In genomic region chr1:161612322-161613141, GRCh38 we compare ENCODE assay signal across 1 cellular context.
A peak's percentile ranks its signal among the peaks of the same experiment; 100 is the strongest.
TF ChIP-seq lines count a peak whose summit lies in the region.
"Not testable (repeated sequence)": the region's sequence is repeated elsewhere in the genome, so short reads cannot be mapped to it uniquely, and the experiment has no call there.

No MANE protein-coding gene starts in this region.

TF ChIP-seq in K562, 482 proteins besides CTCF, POLR2A, EP300 and RAD21 (continued from another document):
- TF ChIP-seq ZNF740 (CRISPR knock-in tag; IDR thresholded peaks at IDR 0.05) (0 out of 2 replicates have a peak, but pooled peaks have one; percentile 16), HNRNPLL (IDR thresholded peaks at IDR 0.05; ENCODE audit: low read depth, low read length, poor library complexity, severe bottlenecking) (peak; percentile 85), ZBED1 (IDR thresholded peaks at IDR 0.05) (0 out of 2 replicates have a peak, but pooled peaks have one; percentile 33), MEF2D (tag; conservative IDR thresholded peaks at IDR 0.05; ENCODE audit: low read depth) (peak; percentile 92), DNMT1 (IDR thresholded peaks at IDR 0.05) (peak; percentile 66; the same call in 1 of the 2 replicates), ZBTB8A (IDR thresholded peaks at IDR 0.05; ENCODE audit: partially characterized antibody) (peak; percentile 77), NCOA2 (IDR thresholded peaks at IDR 0.05; ENCODE audit: partially characterized antibody in 2 of 2) (peak in 1 of 2 experiments; percentile 45), ATF1 (tag; IDR thresholded peaks at IDR 0.05) (peak; percentile 70), MTA3 (IDR thresholded peaks at IDR 0.05; ENCODE audit: borderline replicate concordance) (peak; percentile 80), EP400 (IDR thresholded peaks at IDR 0.05) (peak; percentile 52; the same call in 1 of the 2 replicates), GTF2E2 (tag; IDR thresholded peaks at IDR 0.05) (peak; percentile 63), GABPB1 (CRISPR knock-in tag; IDR thresholded peaks at IDR 0.05) (peak; percentile 17; the same call in 1 of the 2 replicates), FOXJ2 (tag; IDR thresholded peaks at IDR 0.05) (peak; percentile 75; the same call in 1 of the 2 replicates), RB1 (IDR thresholded peaks at IDR 0.05; ENCODE audit: low read depth) (peak; percentile 77), RBFOX2 (IDR thresholded peaks at IDR 0.05; ENCODE audit: low read depth, low read length) (peak; percentile 76), SP1 (CRISPR knock-in tag; IDR thresholded peaks at IDR 0.05) (peak; percentile 82), PBX2 (tag; conservative IDR thresholded peaks at IDR 0.05; ENCODE audit: low read depth) (peak; percentile 52), CCNT2 (IDR thresholded peaks at IDR 0.05; ENCODE audit: borderline replicate concordance, extremely low read depth, insufficient read length, low read depth, low read length) (peak; percentile 25), ZBTB2 (IDR thresholded peaks at IDR 0.05) (peak; percentile 66), KDM2B (CRISPR knock-in tag; IDR thresholded peaks at IDR 0.05) (0 out of 2 replicates have a peak, but pooled peaks have one; percentile 36), TEAD4 (IDR thresholded peaks at IDR 0.05; ENCODE audit: low read length) (peak; percentile 85), CREB1 (IDR thresholded peaks at IDR 0.05) (peak; percentile 54; the same call in 1 of the 2 replicates), ZBTB26 (CRISPR knock-in tag; IDR thresholded peaks at IDR 0.05) (0 out of 2 replicates have a peak, but pooled peaks have one; percentile 16), TEAD1 (CRISPR knock-in tag; IDR thresholded peaks at IDR 0.05) (peak in 1 of 2 experiments; percentile 88; a peak in 2 of 4 replicates), ZBTB40 (IDR thresholded peaks at IDR 0.05) (peak; percentile 84), L3MBTL2 (IDR thresholded peaks at IDR 0.05) (peak; percentile 69), SOX6 (IDR thresholded peaks at IDR 0.05) (peak; percentile 80), CSDE1 (IDR thresholded peaks at IDR 0.05) (peak in 1 of 2 experiments; percentile 80; a peak in 2 of 4 replicates), ILF3 (IDR thresholded peaks at IDR 0.05; ENCODE audit: borderline replicate concordance) (0 out of 2 replicates have a peak, but pooled peaks have one; percentile 70), TAF1 (IDR thresholded peaks at IDR 0.05; ENCODE audit: control insufficient read depth, extremely low read depth, insufficient read depth, low read length, severe bottlenecking) (peak; percentile 38), ETS1 (conservative IDR thresholded peaks at IDR 0.05; ENCODE audit: control insufficient read depth, low read depth, low read length) (peak; percentile 93), ARID2 (IDR thresholded peaks at IDR 0.05) (0 out of 2 replicates have a peak, but pooled peaks have one; percentile 17), ARNT (IDR thresholded peaks at IDR 0.05) (peak; percentile 81; a peak in 2 of 4 replicates), POLR3G (IDR thresholded peaks at IDR 0.05; ENCODE audit: extremely low read depth, insufficient read length, insufficient replicate concordance) (peak; percentile 58), KDM5B (IDR thresholded peaks at IDR 0.05; ENCODE audit: insufficient replicate concordance, low read depth, low read length) (peak; percentile 52), CREB3L1 (IDR thresholded peaks at IDR 0.05; ENCODE audit: borderline replicate concordance, low read depth) (peak; percentile 61; the same call in 1 of the 2 replicates), LEF1 (IDR thresholded peaks at IDR 0.05) (peak; percentile 53), DMBX1 (CRISPR knock-in tag; IDR thresholded peaks at IDR 0.05; ENCODE audit: borderline replicate concordance) (0 out of 2 replicates have a peak, but pooled peaks have one; percentile 33), BDP1 (IDR thresholded peaks at IDR 0.05; ENCODE audit: insufficient read depth, insufficient read length) (peak; percentile 69), FOXM1 (IDR thresholded peaks at IDR 0.05; ENCODE audit: low read depth) (peak; percentile 39; the same call in 1 of the 2 replicates), FOXP1 (CRISPR knock-in tag; IDR thresholded peaks at IDR 0.05) (0 out of 2 replicates have a peak, but pooled peaks have one; percentile 48)
- TF ChIP-seq ZNF740 (tag; IDR thresholded peaks at IDR 0.05); ATF1 (CRISPR knock-in tag; IDR thresholded peaks at IDR 0.05); PBX2 (CRISPR knock-in tag; IDR thresholded peaks at IDR 0.05; ENCODE audit: low read depth); TEAD4 (CRISPR knock-in tag; IDR thresholded peaks at IDR 0.05; ENCODE audit: borderline replicate concordance); CREB1 (CRISPR knock-in tag; IDR thresholded peaks at IDR 0.05); ZBTB40 (CRISPR knock-in tag; IDR thresholded peaks at IDR 0.05); FOXM1 (CRISPR knock-in tag; IDR thresholded peaks at IDR 0.05; ENCODE audit: low read depth): not testable (repeated sequence)
